35 cellular contexts compared by ENCODE assay signal in genomic region chr18:36728345-36728744, GRCh38.
"Had no signal": no experiment of that assay in that cellular context is flagged by ENCODE, and none has a peak within 500 bp of the region (broad histone marks: within the 10 kb centered on the region; RNA-seq: fewer than 3 reads in every experiment).

No MANE protein-coding gene starts in this region.

- H3K27ac ChIP-seq: body of pancreas, KMS-11, Peyer's patch, SJSA1, WERI-Rb-1 had no signal

- DNase-seq: activated CD4-positive, alpha-beta memory T cell treated with anti-CD3 and anti-CD28 coated beads, Interleukin-2, amount 10 ng/mL, durations not matched to agents 7 days and 5 days; activated CD4-positive, alpha-beta T cell treated with anti-CD3 and anti-CD28 coated beads for 1 hour; activated CD4-positive, alpha-beta T cell treated with anti-CD3 and anti-CD28 coated beads for 48 hours; activated CD4-positive, CD25-positive, alpha-beta regulatory T cell; activated effector memory CD4-positive, alpha-beta T cell treated with anti-CD3 and anti-CD28 coated beads, Interleukin-2, amount 50 U/mL, for 16 hours; activated naive CD4-positive, alpha-beta T cell; activated naive CD4-positive, alpha-beta T cell treated with anti-CD3 and anti-CD28 coated beads, Interleukin-2, amount 50 U/mL, for 16 hours; activated naive CD8-positive, alpha-beta T cell treated with anti-CD3 and anti-CD28 coated beads for 36 hours; activated T-cell treated with anti-CD3 and anti-CD28 coated beads, Interleukin-2, amount 50 U/mL, for 1 hour; activated T-cell treated with anti-CD3 and anti-CD28 coated beads, Interleukin-2, amount 50 U/mL, for 72 hours; amygdala; body of pancreas; NCI-H1092 treated with DMSO at 0.1 percent for 48 hours; NCI-H1417; NCI-H187 treated with DMSO at 0.1 percent for 48 hours; NCI-H2081; NCI-H2171 treated with DMSO at 0.1 percent for 48 hours; NCI-H2227 treated with DMSO at 0.1 percent for 48 hours; NCI-H446; NCI-H524; NCI-H69; PC-3; Peyer's patch; RPMI8226; SHP77 treated with DMSO at 0.1 percent for 48 hours; SW 1271; T-helper 1 cell; T-helper 2 cell; T-helper 9 cell; WERI-Rb-1 had no signal

- H3K4me1 ChIP-seq: body of pancreas, breast epithelium, Peyer's patch, SJSA1 had no signal

- H3K4me3 ChIP-seq: body of pancreas, breast epithelium, Peyer's patch, SJSA1 had no signal

- H3K36me3 ChIP-seq: breast epithelium, Peyer's patch, SJSA1, WERI-Rb-1 had no signal

- ATAC-seq: activated T-cell treated with anti-CD3 and anti-CD28 coated beads, Interleukin-2, amount 50 U/mL, for 72 hours; activated T-helper 17 cell treated with anti-CD3 and anti-CD28 coated beads, Interleukin-2, amount 50 U/mL, for 72 hours; body of pancreas had no signal

- H3K27me3 ChIP-seq: body of pancreas, breast epithelium, Peyer's patch, SJSA1 had no signal

- H3K9me3 ChIP-seq: breast epithelium, Peyer's patch, SJSA1 had no signal

- H3K4me2 ChIP-seq: KMS-11 had no signal

- H3K9ac ChIP-seq: KMS-11 had no signal

- FAIRE-seq: astrocyte had no signal
